8 cellular contexts compared by ENCODE assay signal in the genomic region with DNA sequence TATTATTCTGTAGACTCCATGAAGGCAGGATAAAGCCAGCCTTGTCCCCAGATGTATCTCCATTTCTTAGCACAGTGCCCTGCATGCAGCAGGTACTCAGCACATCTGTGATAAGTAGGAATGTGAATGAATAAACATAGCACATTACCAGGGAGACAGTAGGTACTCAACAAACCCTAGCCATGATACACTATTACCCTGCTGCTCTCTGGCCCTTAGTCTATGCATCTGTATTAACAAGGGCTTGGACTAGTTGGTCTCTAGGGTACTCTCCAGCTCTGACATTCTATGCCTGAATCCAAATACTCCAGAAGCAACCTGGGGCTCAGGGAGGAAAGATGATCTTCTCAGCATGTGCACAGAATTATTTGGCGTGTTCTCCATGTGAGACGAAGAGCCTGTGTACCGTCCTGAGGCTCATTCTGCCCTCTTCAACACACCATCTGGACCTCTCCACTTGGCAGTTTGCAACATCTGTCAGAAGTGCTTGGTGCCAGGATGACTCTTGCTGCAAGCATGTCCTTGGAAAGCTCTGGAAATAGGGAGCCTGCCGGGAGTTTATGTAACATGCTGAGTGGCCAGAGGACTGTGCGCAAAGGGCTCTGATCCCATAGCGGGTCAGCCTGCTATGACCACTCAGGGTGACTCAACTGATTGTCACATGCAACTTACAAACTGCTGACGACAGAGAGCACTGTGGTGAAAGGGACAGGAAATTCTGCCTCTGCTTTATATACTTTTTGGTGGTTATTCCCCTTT.
A peak's percentile ranks its signal among the peaks of the same experiment; 100 is the strongest.
DNase-seq lines count a peak whose midpoint lies in the region; ATAC-seq, FAIRE-seq and TF ChIP-seq lines count a peak whose summit lies in the region.

No MANE protein-coding gene starts in this region.

- dilution Hi-C loops in mammary epithelial cell (cut with HindIII; ENCODE audit: low sequenced_read_pairs): no loop called here

- no peaks in the 10 kb centered on the region for H3K36me3 Mint-ChIP-seq in activated T-helper 17 cell treated with anti-CD3 and anti-CD28 coated beads, Interleukin-2, amount 50 U/mL, for 72 hours (ENCODE audit: low read depth)

- H4K20me1 ChIP-seq in mammary epithelial cell (ENCODE audit: insufficient read depth, low read length): no peaks in the 10 kb centered on the region

- intact Hi-C loops in mammary epithelial cell (cut with micrococcal nuclease): no loop called here
- intact Hi-C loops in right lobe of liver (cut with DNase I): no loop called here

- H3K9me3 ChIP-seq in A549: no peaks in the 10 kb centered on the region; the same call in 2 of the 3 replicates
- H3K9me3 ChIP-seq in mammary epithelial cell (replicated peaks; ENCODE audit: insufficient read depth, low read length): no peaks in the 10 kb centered on the region
- no peaks in the 10 kb centered on the region for H3K9me3 ChIP-seq in right lobe of liver

- H3K27ac ChIP-seq in A549 (peak overlapping the region; percentile 81 to 95), mammary epithelial cell (ENCODE audit: insufficient read depth, low read depth, low read length) (no peak overlapping the region), right lobe of liver (no peak overlapping the region)

- H3K27me3 Mint-ChIP-seq in activated T-helper 17 cell treated with anti-CD3 and anti-CD28 coated beads, Interleukin-2, amount 50 U/mL, for 72 hours: peaks cover 19% of the 10 kb centered on the region

- TF ChIP-seq POLR2A in A549 (IDR thresholded peaks at IDR 0.05; ENCODE audit: low read length) (no peak), right lobe of liver (IDR thresholded peaks at IDR 0.05) (no peak)

- H3K36me3 ChIP-seq in mammary epithelial cell (ENCODE audit: insufficient read depth, low read length) (no peaks in the 10 kb centered on the region), right lobe of liver (no peaks in the 10 kb centered on the region)

- H3K4me1 Mint-ChIP-seq in activated T-helper 17 cell treated with anti-CD3 and anti-CD28 coated beads, Interleukin-2, amount 50 U/mL, for 72 hours: peaks cover 14% of the 10 kb centered on the region

- POLR2A ChIA-PET in A549 (lab: Yijun Ruan, JAX): interaction anchor here (1.7 kb wide), 1 partner anchor 14 kb away, joined by 4 read pairs; no protein-coding TSS in a partner anchor

- WGBS in A549 (ENCODE audit: missing lambda C conversion rate): 24% methylated on average over 7 of the region's 7 CpGs
- WGBS in mammary epithelial cell (ENCODE audit: low coverage, missing lambda C conversion rate): 79% methylated on average over 7 of the region's 7 CpGs
- 51% methylated on average over 4 of the region's 7 CpGs for WGBS in right lobe of liver (ENCODE audit: insufficient coverage, low coverage, low lambda C conversion rate, missing lambda C conversion rate)

- TF ChIP-seq CTCF in A549 (IDR thresholded peaks at IDR 0.05) (peak; percentile 38), mammary epithelial cell (conservative IDR thresholded peaks at IDR 0.05 in 1 of 2, IDR thresholded peaks at IDR 0.05 in 1 of 2; ENCODE audit: extremely low read depth in 1 of 2, insufficient read depth in 1 of 2, low read depth in 1 of 2, low read length in 2 of 2) (no peak), right lobe of liver (IDR thresholded peaks at IDR 0.05) (no peak)

- no peak overlapping the region for H3K4me3 Mint-ChIP-seq in activated T-helper 17 cell treated with anti-CD3 and anti-CD28 coated beads, Interleukin-2, amount 50 U/mL, for 72 hours

- in situ Hi-C loops in mammary epithelial cell (cut with MboI; ENCODE audit: low sequenced_read_pairs in 2 of 2): no loop called here

- H3K4me3 ChIP-seq in A549 (no peak overlapping the region), mammary epithelial cell (replicated peaks in 1 of 3; ENCODE audit: insufficient read depth in 1 of 3, low read depth in 2 of 3, low read length in 3 of 3) (no peak overlapping the region), right lobe of liver (no peak overlapping the region)

- ATAC-seq in A549 (peak; percentile 89 to 99), right lobe of liver (peak; percentile 58 to 87 (median 71)), HG03571 (IDR thresholded peaks at IDR 0.05; ENCODE audit: unreplicated experiment) (no peak), GM21786 (IDR thresholded peaks at IDR 0.05; ENCODE audit: unreplicated experiment) (no peak), HG03457 (IDR thresholded peaks at IDR 0.05; ENCODE audit: unreplicated experiment) (no peak)
- no peak for ATAC-seq in activated T-helper 17 cell treated with anti-CD3 and anti-CD28 coated beads, Interleukin-2, amount 50 U/mL, for 72 hours (replicated peaks)

- BruUV-seq in mammary epithelial cell (replicated peaks; lab: Mats Ljungman, UMichigan): no TSS peak

- no peak overlapping the region for H3K9ac ChIP-seq in mammary epithelial cell (ENCODE audit: insufficient read depth, low read length)

- peak; percentile 90 to 92; a peak in 4 of 5 replicates for TF ChIP-seq EP300 in A549 (IDR thresholded peaks at IDR 0.05)

- H3K27me3 ChIP-seq in mammary epithelial cell (ENCODE audit: insufficient read depth, low read length) (no peaks in the 10 kb centered on the region), right lobe of liver (no peaks in the 10 kb centered on the region)

- no peak for FAIRE-seq in A549 (lab: Jason Lieb, UNC)

- H3K4me1 ChIP-seq in A549 (peaks cover 48% of the 10 kb centered on the region), mammary epithelial cell (ENCODE audit: insufficient read depth, low read length) (peaks cover 5% of the 10 kb centered on the region), right lobe of liver (no peaks in the 10 kb centered on the region)

- peaks cover 3% of the 10 kb centered on the region for H3K9me3 Mint-ChIP-seq in activated T-helper 17 cell treated with anti-CD3 and anti-CD28 coated beads, Interleukin-2, amount 50 U/mL, for 72 hours

- peak overlapping the region; percentile 56 for H3K4me2 ChIP-seq in A549
- no peak overlapping the region for H3K4me2 ChIP-seq in mammary epithelial cell (ENCODE audit: insufficient read depth, low read depth, low read length)

- H3K27ac Mint-ChIP-seq in activated T-helper 17 cell treated with anti-CD3 and anti-CD28 coated beads, Interleukin-2, amount 50 U/mL, for 72 hours: no peak overlapping the region

- no peak overlapping the region for H2AFZ ChIP-seq in mammary epithelial cell (ENCODE audit: low read depth, low read length)

- H3K79me2 ChIP-seq in mammary epithelial cell (ENCODE audit: insufficient read depth, low read length): no peaks in the 10 kb centered on the region

- DNase-seq in A549 (ENCODE audit: low read depth in 1 of 2, low spot score in 1 of 2) (peak; percentile 33 to 92), NCI-H187 treated with DMSO at 0.1 percent for 48 hours (lab: John Stamatoyannopoulos, UW) (peak; percentile 55), mammary epithelial cell (peak; percentile 25), right lobe of liver (peak in 2 of 3 donors; percentile 20 to 61)

- CTCF ChIA-PET in A549 (lab: Yijun Ruan, JAX): interaction anchor here (0.6 to 1.2 kb wide), 5 partner anchors 68 to 1142 kb away, joined by 3 read pairs; no protein-coding TSS in a partner anchor
- CTCF ChIA-PET in mammary epithelial cell (lab: Charles Lee; ENCODE audit: low non-redundant PET): no interaction called here

- peak; percentile 55 to 77 for TF ChIP-seq RAD21 in A549 (conservative IDR thresholded peaks at IDR 0.05 in 1 of 2, IDR thresholded peaks at IDR 0.05 in 1 of 2)

TF ChIP-seq in A549, 52 proteins besides CTCF, POLR2A, EP300 and RAD21 (continues in another document):
- TF ChIP-seq FOSB (CRISPR knock-in tag; IDR thresholded peaks at IDR 0.05): no peak
- TF ChIP-seq, protein P1, sequence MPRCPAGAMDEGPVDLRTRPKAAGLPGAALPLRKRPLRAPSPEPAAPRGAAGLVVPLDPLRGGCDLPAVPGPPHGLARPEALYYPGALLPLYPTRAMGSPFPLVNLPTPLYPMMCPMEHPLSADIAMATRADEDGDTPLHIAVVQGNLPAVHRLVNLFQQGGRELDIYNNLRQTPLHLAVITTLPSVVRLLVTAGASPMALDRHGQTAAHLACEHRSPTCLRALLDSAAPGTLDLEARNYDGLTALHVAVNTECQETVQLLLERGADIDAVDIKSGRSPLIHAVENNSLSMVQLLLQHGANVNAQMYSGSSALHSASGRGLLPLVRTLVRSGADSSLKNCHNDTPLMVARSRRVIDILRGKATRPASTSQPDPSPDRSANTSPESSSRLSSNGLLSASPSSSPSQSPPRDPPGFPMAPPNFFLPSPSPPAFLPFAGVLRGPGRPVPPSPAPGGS (IDR thresholded peaks at IDR 0.05): 0 out of 3 replicates have a peak, but pooled peaks have one; percentile 46
- TF ChIP-seq EHMT2 (IDR thresholded peaks at IDR 0.05; ENCODE audit: low read depth): no peak
- TF ChIP-seq FOSL2 (IDR thresholded peaks at IDR 0.05): peak; percentile 80
- peak; percentile 94 for TF ChIP-seq FOSL2 (CRISPR knock-in tag; IDR thresholded peaks at IDR 0.05)
- no peak for TF ChIP-seq SREBF2 (IDR thresholded peaks at IDR 0.05)
- TF ChIP-seq JUN (IDR thresholded peaks at IDR 0.05): peak; percentile 60 to 71; a peak in 3 of 5 replicates
- TF ChIP-seq FOXS1 (CRISPR knock-in tag; IDR thresholded peaks at IDR 0.05): no peak
- TF ChIP-seq, protein P2, sequence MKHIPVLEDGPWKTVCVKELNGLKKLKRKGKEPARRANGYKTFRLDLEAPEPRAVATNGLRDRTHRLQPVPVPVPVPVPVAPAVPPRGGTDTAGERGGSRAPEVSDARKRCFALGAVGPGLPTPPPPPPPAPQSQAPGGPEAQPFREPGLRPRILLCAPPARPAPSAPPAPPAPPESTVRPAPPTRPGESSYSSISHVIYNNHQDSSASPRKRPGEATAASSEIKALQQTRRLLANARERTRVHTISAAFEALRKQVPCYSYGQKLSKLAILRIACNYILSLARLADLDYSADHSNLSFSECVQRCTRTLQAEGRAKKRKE (CRISPR knock-in tag; IDR thresholded peaks at IDR 0.05; ENCODE audit: low read depth): 0 out of 2 replicates have a peak, but pooled peaks have one; percentile 73
- TF ChIP-seq HOXB5 (CRISPR knock-in tag; IDR thresholded peaks at IDR 0.05): peak; percentile 38; the same call in 1 of the 2 replicates
- peak; percentile 56 to 70; a peak in 3 of 4 replicates for TF ChIP-seq CEBPB (IDR thresholded peaks at IDR 0.05)
- no peak for TF ChIP-seq ZC3H11A (IDR thresholded peaks at IDR 0.05)
- TF ChIP-seq GATA3 (IDR thresholded peaks at IDR 0.05; ENCODE audit: borderline replicate concordance): peak; percentile 82; the same call in 1 of the 2 replicates
- peak; percentile 81 for TF ChIP-seq MAFK (IDR thresholded peaks at IDR 0.05; ENCODE audit: partially characterized antibody)
- TF ChIP-seq POLR2AphosphoS2 (conservative IDR thresholded peaks at IDR 0.05; ENCODE audit: low read length): no peak
- TF ChIP-seq ESRRA (IDR thresholded peaks at IDR 0.05; ENCODE audit: borderline replicate concordance, low read length): no peak
- peak; percentile 18; the same call in 1 of the 2 replicates for TF ChIP-seq NFE2L2 (conservative IDR thresholded peaks at IDR 0.05; ENCODE audit: low read length)
- TF ChIP-seq JUNB (IDR thresholded peaks at IDR 0.05): peak; percentile 94
- peak; percentile 36; the same call in 1 of the 2 replicates for TF ChIP-seq EHF (CRISPR knock-in tag; IDR thresholded peaks at IDR 0.05)
- TF ChIP-seq CBX8 (IDR thresholded peaks at IDR 0.05): no peak
- TF ChIP-seq SMC3 (IDR thresholded peaks at IDR 0.05): peak; percentile 67

Comparison
In these comparisons a context has a peak if more than half of its experiments do, and no peak if none do; other contexts are left out.
1. ATAC-seq: peak in A549 (2 of 2) and right lobe of liver (4 of 4); none in HG03571 (single experiment), GM21786 (single experiment), activated T-helper 17 cell treated with anti-CD3 and anti-CD28 coated beads, Interleukin-2, amount 50 U/mL, for 72 hours (single experiment) and HG03457 (single experiment).
2. H3K27ac ChIP-seq: peak in A549 (2 of 2); none in mammary epithelial cell (single experiment) and right lobe of liver (0 of 3).
3. Peak in every context shown above with its lines, with median percentiles within 50 percentile points of each other: DNase-seq.